In genomic region chr3:65855370-65856100, GRCh38 we compare ENCODE assay signal across 15 cellular contexts.
A peak's percentile ranks its signal among the peaks of the same experiment; 100 is the strongest.
DNase-seq lines count a peak whose midpoint lies in the region; ATAC-seq, FAIRE-seq and TF ChIP-seq lines count a peak whose summit lies in the region.
"Had no signal": no experiment of that assay in that cellular context is flagged by ENCODE, and none has a peak within 500 bp of the region (broad histone marks: within the 10 kb centered on the region; RNA-seq: fewer than 3 reads in every experiment).

No MANE protein-coding gene starts in this region.

- H3K27ac ChIP-seq in KMS-11 (peak overlapping the region; percentile 92), colonic mucosa (peak overlapping the region; percentile 17), HepG2 (ENCODE audit: extremely low read length, insufficient read depth, low read length) (no peak overlapping the region)
- H3K27ac ChIP-seq: foreskin keratinocyte, tibial artery had no signal

- no peak for TF ChIP-seq EP300 in HepG2 (IDR thresholded peaks at IDR 0.05; ENCODE audit: low read depth in 2 of 2, low read length in 2 of 2)
- no peak for TF ChIP-seq EP300 in HepG2 (CRISPR knock-in tag; IDR thresholded peaks at IDR 0.05; ENCODE audit: borderline replicate concordance)

- peak; percentile 26 for ATAC-seq in HepG2
- ATAC-seq in HG02642 (IDR thresholded peaks at IDR 0.05; ENCODE audit: poor library complexity, unreplicated experiment) = no peak
- ATAC-seq in left cardiac atrium = no peak
- ATAC-seq: activated T-cell treated with anti-CD3 and anti-CD28 coated beads, Interleukin-2, amount 50 U/mL, for 72 hours had no signal

- TF ChIP-seq RAD21 in HepG2 (CRISPR knock-in tag; IDR thresholded peaks at IDR 0.05) = no peak

- H3K4me3 ChIP-seq in AG10803 (ENCODE audit: low read length) (no peak overlapping the region), KMS-11 (IDR thresholded peaks at IDR 0.05; ENCODE audit: insufficient read depth, low read depth, low read length) (no peak overlapping the region), colonic mucosa (no peak overlapping the region), HepG2 (replicated peaks in 1 of 3; ENCODE audit: insufficient read depth in 1 of 3, low read depth in 2 of 3, low read length in 3 of 3) (no peak overlapping the region), HAP-1 (no peak overlapping the region)
- H3K4me3 ChIP-seq: adrenal gland, tibial artery had no signal

- FAIRE-seq in HepG2 (lab: Jason Lieb, UNC) = no peak
- FAIRE-seq: RCC 7860 had no signal

- DNase-seq in AG10803 (ENCODE audit: low read depth) = peak; percentile 65
- DNase-seq in colonic mucosa = no peak
- DNase-seq in HepG2 (ENCODE audit: low spot score) = peak; percentile 54
- DNase-seq in left cardiac atrium = no peak
- DNase-seq in HAP-1 (ENCODE audit: low spot score in 2 of 2) = no peak
- DNase-seq in SK-N-DZ (ENCODE audit: low spot score) = no peak
- DNase-seq: activated CD4-positive, alpha-beta T cell treated with anti-CD3 and anti-CD28 coated beads, Interleukin-2, amount 10 ng/mL, durations not matched to agents 24 days and 14 days; activated T-cell treated with anti-CD3 and anti-CD28 coated beads, Interleukin-2, amount 50 U/mL, for 72 hours; posterior cingulate gyrus had no signal

- peak overlapping the region; percentile 43; the same call in 1 of the 2 replicates for H3K9ac ChIP-seq in KMS-11
- no peak overlapping the region for H3K9ac ChIP-seq in colonic mucosa (ENCODE audit: low read depth in 2 of 2, low read length in 2 of 2)
- H3K9ac ChIP-seq in HepG2 (ENCODE audit: insufficient read depth, low read depth, low read length) = no peak overlapping the region

- H4K20me1 ChIP-seq in KMS-11 (ENCODE audit: insufficient read depth) = no peaks in the 10 kb centered on the region
- peaks cover 35% of the 10 kb centered on the region for H4K20me1 ChIP-seq in HepG2 (ENCODE audit: insufficient read depth, low read length)

- H3K4me1 ChIP-seq in KMS-11 (ENCODE audit: low read depth, poor library complexity, severe bottlenecking) (peaks cover 40% of the 10 kb centered on the region), colonic mucosa (no peaks in the 10 kb centered on the region), HepG2 (ENCODE audit: insufficient read depth, low read length) (peaks cover 43% of the 10 kb centered on the region), HAP-1 (peaks cover 8% of the 10 kb centered on the region)

- H3K4me2 ChIP-seq in KMS-11 (peak overlapping the region; percentile 52), HepG2 (ENCODE audit: low read depth, low read length) (peak overlapping the region; percentile 34; the same call in 1 of the 2 replicates)

- no peaks in the 10 kb centered on the region for H3K9me3 ChIP-seq in colonic mucosa
- no peaks in the 10 kb centered on the region for H3K9me3 ChIP-seq in HepG2 (ENCODE audit: low read length)
- H3K9me3 ChIP-seq in HAP-1 = no peaks in the 10 kb centered on the region
- H3K9me3 ChIP-seq: adrenal gland, tibial artery had no signal

- TF ChIP-seq POLR2A in HepG2 (IDR thresholded peaks at IDR 0.05; ENCODE audit: insufficient read depth in 1 of 2, low read depth in 2 of 2, low read length in 2 of 2) = no peak

- CTCF ChIA-PET in HepG2 (lab: Yijun Ruan, JAX; ENCODE audit: low intra/inter-chr PET ratio, low total read pairs) = no interaction called here

- H2AFZ ChIP-seq in KMS-11 (ENCODE audit: low read depth) (no peak overlapping the region), HepG2 (ENCODE audit: low read length) (no peak overlapping the region)

- WGBS in HepG2 (ENCODE audit: low lambda C conversion rate) = 75% methylated on average over 4 of the region's 4 CpGs

- no peak for TF ChIP-seq CTCF in AG10803 (conservative IDR thresholded peaks at IDR 0.05; ENCODE audit: low read length)
- TF ChIP-seq CTCF in KMS-11 (conservative IDR thresholded peaks at IDR 0.05; ENCODE audit: low read depth, low read length) = no peak
- TF ChIP-seq CTCF in colonic mucosa (IDR thresholded peaks at IDR 0.05) = no peak
- no peak for TF ChIP-seq CTCF in HepG2 (CRISPR knock-in tag; IDR thresholded peaks at IDR 0.05)

- H3K36me3 ChIP-seq in KMS-11 (ENCODE audit: insufficient read depth) = no peaks in the 10 kb centered on the region
- H3K36me3 ChIP-seq in colonic mucosa = no peaks in the 10 kb centered on the region
- no peaks in the 10 kb centered on the region; a peak in 1 of 5 replicates for H3K36me3 ChIP-seq in HepG2 (replicated peaks in 1 of 2; ENCODE audit: control insufficient read depth in 1 of 2, insufficient read depth in 2 of 2, low read length in 2 of 2)
- no peaks in the 10 kb centered on the region for H3K36me3 ChIP-seq in HAP-1 (replicated peaks)
- H3K36me3 ChIP-seq: adrenal gland, tibial artery had no signal

- POLR2A ChIA-PET in HepG2 (lab: Yijun Ruan, JAX) = no interaction called here

- in situ Hi-C loops in HepG2 (cut with HindIII; ENCODE audit: extremely low pct_ligation_motif_present, low pct_unique_long_range_greater_than_20kb) (no loop called here), HAP-1 (cut with MboI; ENCODE audit: low sequenced_read_pairs) (no loop called here)

- H3K79me2 ChIP-seq in KMS-11 (ENCODE audit: insufficient read depth, low read depth) = no peaks in the 10 kb centered on the region
- H3K79me2 ChIP-seq in HepG2 (ENCODE audit: insufficient read depth, low read length) = peaks cover 45% of the 10 kb centered on the region

- intact Hi-C loops in colonic mucosa (cut with DNase I) = no loop called here
- intact Hi-C loops in HepG2 (cut with micrococcal nuclease; ENCODE audit: unreplicated experiment) = no loop called here
- intact Hi-C loops in left cardiac atrium (cut with DNase I) = no loop called here

- BruUV-seq in HepG2 (replicated peaks; lab: Mats Ljungman, UMichigan) = no TSS peak

- no peaks in the 10 kb centered on the region for H3K27me3 ChIP-seq in KMS-11 (ENCODE audit: insufficient read depth, low read depth)
- H3K27me3 ChIP-seq in colonic mucosa = no peaks in the 10 kb centered on the region
- no peaks in the 10 kb centered on the region for H3K27me3 ChIP-seq in HepG2 (ENCODE audit: control insufficient read depth in 1 of 2, insufficient read depth in 2 of 2, low read length in 2 of 2)
- no peaks in the 10 kb centered on the region for H3K27me3 ChIP-seq in HAP-1 (ENCODE audit: low read depth)
- H3K27me3 ChIP-seq: adrenal gland, foreskin keratinocyte, tibial artery had no signal

TF ChIP-seq in HepG2, 621 proteins besides CTCF, POLR2A, EP300 and RAD21 (continues in another document):
- TF ChIP-seq HNRNPK (IDR thresholded peaks at IDR 0.05; ENCODE audit: low read depth, low read length, poor library complexity, severe bottlenecking) = peak; percentile 97
- peak; percentile 68 for TF ChIP-seq ZNF644 (CRISPR knock-in tag; IDR thresholded peaks at IDR 0.05; ENCODE audit: low read depth)
- no peak for TF ChIP-seq TBX2 (CRISPR knock-in tag; IDR thresholded peaks at IDR 0.05; ENCODE audit: borderline replicate concordance)
- TF ChIP-seq ESRRA (CRISPR knock-in tag; IDR thresholded peaks at IDR 0.05; ENCODE audit: low read depth) = no peak
- no peak for TF ChIP-seq TBL1XR1 (IDR thresholded peaks at IDR 0.05; ENCODE audit: borderline replicate concordance, low read length, partially characterized antibody)
- TF ChIP-seq ZNF609 (CRISPR knock-in tag; IDR thresholded peaks at IDR 0.05; ENCODE audit: borderline replicate concordance) = no peak
- TF ChIP-seq NFE2L2 (IDR thresholded peaks at IDR 0.05; ENCODE audit: low read length) = no peak

Comparison
In these comparisons a context has a peak if more than half of its experiments do, and no peak if none do; other contexts are left out.
1. DNase-seq: peak in AG10803 (single experiment) and HepG2 (single experiment); none in colonic mucosa (single experiment), left cardiac atrium (single experiment), HAP-1 (0 of 2) and SK-N-DZ (single experiment).